In genomic region chr5:156469636-156470035, GRCh38 we compare ENCODE assay signal across 22 cellular contexts.
DNase-seq lines count a peak whose midpoint lies in the region; TF ChIP-seq lines count a peak whose summit lies in the region.
"Had no signal": no experiment of that assay in that cellular context is flagged by ENCODE, and none has a peak within 500 bp of the region (broad histone marks: within the 10 kb centered on the region; RNA-seq: fewer than 3 reads in every experiment).

No MANE protein-coding gene starts in this region.

- H3K27me3 ChIP-seq in H9 (ENCODE audit: insufficient read depth, low read length), result no peaks in the 10 kb centered on the region
- no peaks in the 10 kb centered on the region for H3K27me3 ChIP-seq in esophagus muscularis mucosa

- in situ Hi-C loops in ACHN (cut with HindIII; ENCODE audit: low pct_ligation_motif_present, low pct_unique_long_range_greater_than_20kb, low sequenced_read_pairs), result no loop called here

- H3K9me3 ChIP-seq in H9 (ENCODE audit: control insufficient read depth, low read depth, low read length), result no peaks in the 10 kb centered on the region
- H3K9me3 ChIP-seq in esophagus muscularis mucosa, result no peaks in the 10 kb centered on the region

- no peaks in the 10 kb centered on the region for H3K36me3 ChIP-seq in esophagus muscularis mucosa

- no peak overlapping the region for H2BK120ac ChIP-seq in H9 (ENCODE audit: low read depth, low read length, poor library complexity, severe bottlenecking)

- H2BK12ac ChIP-seq in H9 (ENCODE audit: insufficient read length, low read depth, low read length), result no peak overlapping the region

- no peak for TF ChIP-seq CTCF in H9 (conservative IDR thresholded peaks at IDR 0.05)
- no peak for TF ChIP-seq CTCF in esophagus muscularis mucosa (IDR thresholded peaks at IDR 0.05)

- H3K4me1 ChIP-seq in H9 (ENCODE audit: insufficient read depth, low read length), result no peaks in the 10 kb centered on the region
- peaks cover 20 to 38% (median 33%) of the 10 kb centered on the region in 4 donors for H3K4me1 ChIP-seq in esophagus muscularis mucosa

- H2AK5ac ChIP-seq in H9 (ENCODE audit: insufficient read length, low read length), result peak overlapping the region; percentile 41

- H2BK15ac ChIP-seq in H9 (ENCODE audit: low read depth, low read length), result no peak overlapping the region

- no peaks in the 10 kb centered on the region for H3K9me3 Mint-ChIP-seq in H9
- H3K9me3 Mint-ChIP-seq: CD4-positive, alpha-beta memory T cell had no signal

- H2AFZ ChIP-seq in H9 (ENCODE audit: low read length), result no peak overlapping the region

- no peak for TF ChIP-seq EP300 in esophagus muscularis mucosa (IDR thresholded peaks at IDR 0.05)

- H3K27ac Mint-ChIP-seq in H9, result no peak overlapping the region
- H3K27ac Mint-ChIP-seq: CD4-positive, alpha-beta memory T cell had no signal

- no peak overlapping the region for H3K56ac ChIP-seq in H9 (ENCODE audit: insufficient read length, low read depth, low read length)

- H3K79me1 ChIP-seq in H9 (ENCODE audit: insufficient read depth, low read depth, low read length, poor library complexity, severe bottlenecking), result no peaks in the 10 kb centered on the region

- H4K91ac ChIP-seq in H9 (ENCODE audit: insufficient read length, low read depth, low read length), result no peak overlapping the region

- H2BK20ac ChIP-seq in H9 (ENCODE audit: low read depth, low read length, poor library complexity, severe bottlenecking), result no peak overlapping the region

- no peak overlapping the region for H4K5ac ChIP-seq in H9 (ENCODE audit: insufficient read length, low read depth, low read length)

- no peak overlapping the region for H3T11ph ChIP-seq in H9 (ENCODE audit: low read length)

- no peak overlapping the region for H3K9ac ChIP-seq in H9 (ENCODE audit: extremely low read depth, insufficient read length, low read length)

- no peak overlapping the region for H3K4me2 ChIP-seq in H9 (ENCODE audit: insufficient read depth, insufficient read length, low read length)

- no peaks in the 10 kb centered on the region for H3K23me2 ChIP-seq in H9 (ENCODE audit: insufficient read length, low read depth, low read length, poor library complexity, severe bottlenecking)

- H3K18ac ChIP-seq in H9 (ENCODE audit: insufficient read length, low read depth, low read length), result no peak overlapping the region

- no peaks in the 10 kb centered on the region for H4K20me1 ChIP-seq in H9 (ENCODE audit: control insufficient read depth, insufficient read depth, insufficient read length)

- H3K4me1 Mint-ChIP-seq in H9, result no peaks in the 10 kb centered on the region; a peak in 1 of 4 replicates
- H3K4me1 Mint-ChIP-seq: CD4-positive, alpha-beta memory T cell had no signal

- no CpG with 5 or more reads among the region's 3 CpGs for WGBS in H9 (ENCODE audit: extremely low coverage, insufficient read length, low lambda C conversion rate)
- WGBS in esophagus muscularis mucosa, result 62% methylated on average over 3 of the region's 3 CpGs

- H3K4me3 ChIP-seq in esophagus muscularis mucosa, result no peak overlapping the region

- no peak overlapping the region for H3K4me3 Mint-ChIP-seq in H9
- H3K4me3 Mint-ChIP-seq: CD4-positive, alpha-beta memory T cell had no signal

- H3K4ac ChIP-seq in H9 (ENCODE audit: low read depth, low read length), result no peak overlapping the region

- DNase-seq in H9, result no peak
- DNase-seq in esophagus muscularis mucosa (ENCODE audit: extremely low spot score), result no peak
- peak; percentile 30 for DNase-seq in medulla oblongata (ENCODE audit: extremely low spot score)
- no peak for DNase-seq in substantia nigra (lab: John Stamatoyannopoulos, UW)
- no peak for DNase-seq in activated CD4-positive, alpha-beta T cell treated with anti-CD3 and anti-CD28 coated beads for 1 hour
- DNase-seq in NCI-H345 treated with DMSO at 0.1 percent for 48 hours (lab: John Stamatoyannopoulos, UW; ENCODE audit: unreplicated experiment), result no peak
- DNase-seq in ACHN, result no peak
- DNase-seq: AML-193; C1 segment of cervical spinal cord; CD4-positive, alpha-beta memory T cell; COR-L47; KBM-7; MV-4-11; NCI-H1105; NCI-H1436 treated with DMSO at 0.1 percent for 48 hours; NCI-H187 treated with DMSO at 0.1 percent for 48 hours; NCI-H2107; NCI-H446 treated with DMSO at 0.1 percent for 48 hours; NCI-H526; NCI-H82; NK-92 treated with Interleukin-12 subunit alpha and Interleukin-12 subunit beta, amount 100 ng/mL, for 24 hours; PC-3 had no signal

- no peak overlapping the region for H2BK5ac ChIP-seq in H9 (ENCODE audit: insufficient read length, low read length)

- no peak overlapping the region for H4K8ac ChIP-seq in H9 (replicated peaks; ENCODE audit: insufficient read length, low read depth, low read length)

- H3K36me3 Mint-ChIP-seq in H9 (ENCODE audit: insufficient read depth in 1 of 3, low read depth in 3 of 3), result no peaks in the 10 kb centered on the region
- H3K36me3 Mint-ChIP-seq: CD4-positive, alpha-beta memory T cell had no signal

- intact Hi-C loops in esophagus muscularis mucosa (cut with DNase I), result loop anchor here (10.0 kb wide), 1 partner anchor 145 kb away; the partner anchor contains the start of gene SGCD

- no peak overlapping the region for H3K27ac ChIP-seq in H9 (ENCODE audit: insufficient read length, low read depth, low read length)
- H3K27ac ChIP-seq in esophagus muscularis mucosa (replicated peaks in 1 of 4), result peak overlapping the region in 3 of 4 donors; percentile 5 to 32 (median 8)
- peak overlapping the region; percentile 49 for H3K27ac ChIP-seq in substantia nigra (ENCODE audit: low read depth, low read length, poor library complexity, severe bottlenecking)

- no peak overlapping the region for H3K14ac ChIP-seq in H9 (ENCODE audit: insufficient read depth, low read length)

- no peaks in the 10 kb centered on the region for H3K27me3 Mint-ChIP-seq in H9 (ENCODE audit: low read depth)

- no peak for TF ChIP-seq POLR2A in esophagus muscularis mucosa (IDR thresholded peaks at IDR 0.05; ENCODE audit: low read depth)

- no peaks in the 10 kb centered on the region for H3K79me2 ChIP-seq in H9 (ENCODE audit: insufficient read depth, low read length)

- H3K23ac ChIP-seq in H9 (ENCODE audit: insufficient read length, low read depth, low read length), result no peak overlapping the region
